9 cellular contexts compared by ENCODE assay signal in genomic region chr1:233025156-233025555, GRCh38.
DNase-seq lines count a peak whose midpoint lies in the region; ATAC-seq and TF ChIP-seq lines count a peak whose summit lies in the region.
"Had no signal": no experiment of that assay in that cellular context is flagged by ENCODE, and none has a peak within 500 bp of the region (broad histone marks: within the 10 kb centered on the region; RNA-seq: fewer than 3 reads in every experiment).

No MANE protein-coding gene starts in this region.

- no peaks in the 10 kb centered on the region for H3K4me1 ChIP-seq in adrenal gland (replicated peaks in 1 of 2)
- H3K4me1 ChIP-seq in aorta (ENCODE audit: control insufficient read depth in 1 of 2, insufficient read depth in 2 of 2, low read length in 2 of 2), result no peaks in the 10 kb centered on the region

- H3K27me3 Mint-ChIP-seq in activated CD4-positive, alpha-beta memory T cell treated with anti-CD3 and anti-CD28 coated beads, Interleukin-2, amount 10 ng/mL, durations not matched to agents 7 days and 5 days, result no peaks in the 10 kb centered on the region
- H3K27me3 Mint-ChIP-seq: activated B cell treated with CpG ODN at 0.5 μM for 24 hours had no signal

- no peaks in the 10 kb centered on the region for H3K27me3 ChIP-seq in adrenal gland
- no peaks in the 10 kb centered on the region for H3K27me3 ChIP-seq in kidney epithelial cell (ENCODE audit: control insufficient read depth, insufficient read depth, low read length)
- no peaks in the 10 kb centered on the region for H3K27me3 ChIP-seq in aorta (ENCODE audit: control insufficient read depth in 1 of 2, insufficient read depth in 2 of 2, low read length in 1 of 2)

- CTCF ChIA-PET in activated CD4-positive, alpha-beta memory T cell treated with anti-CD3 and anti-CD28 coated beads, Interleukin-2, amount 10 ng/mL, durations not matched to agents 7 days and 5 days (lab: Charles Lee), result no interaction called here

- peaks cover 4% of the 10 kb centered on the region for H3K4me1 Mint-ChIP-seq in activated CD4-positive, alpha-beta memory T cell treated with anti-CD3 and anti-CD28 coated beads, Interleukin-2, amount 10 ng/mL, durations not matched to agents 7 days and 5 days
- H3K4me1 Mint-ChIP-seq: activated B cell treated with CpG ODN at 0.5 μM for 24 hours had no signal

- no peak overlapping the region for H3K27ac Mint-ChIP-seq in activated CD4-positive, alpha-beta memory T cell treated with anti-CD3 and anti-CD28 coated beads, Interleukin-2, amount 10 ng/mL, durations not matched to agents 7 days and 5 days
- H3K27ac Mint-ChIP-seq: activated B cell treated with CpG ODN at 0.5 μM for 24 hours had no signal

- peaks cover 3% of the 10 kb centered on the region for H3K36me3 Mint-ChIP-seq in activated CD4-positive, alpha-beta memory T cell treated with anti-CD3 and anti-CD28 coated beads, Interleukin-2, amount 10 ng/mL, durations not matched to agents 7 days and 5 days (ENCODE audit: low read depth)

- H3K4me3 ChIP-seq in adrenal gland (no peak overlapping the region), kidney epithelial cell (ENCODE audit: low read depth, low read length) (no peak overlapping the region), aorta (ENCODE audit: low read length in 2 of 2) (no peak overlapping the region)

- H3K27ac ChIP-seq in adrenal gland (no peak overlapping the region), aorta (ENCODE audit: low read depth in 1 of 2, low read length in 2 of 2) (no peak overlapping the region)
- H3K27ac ChIP-seq: neutrophil had no signal

- no peak for TF ChIP-seq POLR2A in adrenal gland (IDR thresholded peaks at IDR 0.05)

- no peaks in the 10 kb centered on the region for H3K9me3 Mint-ChIP-seq in activated CD4-positive, alpha-beta memory T cell treated with anti-CD3 and anti-CD28 coated beads, Interleukin-2, amount 10 ng/mL, durations not matched to agents 7 days and 5 days
- H3K9me3 Mint-ChIP-seq: activated B cell treated with CpG ODN at 0.5 μM for 24 hours had no signal

- intact Hi-C loops in adrenal gland (cut with DNase I), result no loop called here
- intact Hi-C loops in aorta (cut with DNase I), result no loop called here

- 72 to 79% (median 77%) methylated on average over 9 to 12 of the region's 12 CpGs for WGBS in adrenal gland, 4 donors
- WGBS in aorta, 2 donors, result 83 to 86% methylated on average over 12 of the region's 12 CpGs

- H3K9me3 ChIP-seq in adrenal gland (replicated peaks in 1 of 3) (no peaks in the 10 kb centered on the region), aorta (ENCODE audit: control insufficient read depth, low read length) (no peaks in the 10 kb centered on the region)
- H3K9me3 ChIP-seq: neutrophil had no signal

- TF ChIP-seq CTCF in GM12873 (IDR thresholded peaks at IDR 0.05; ENCODE audit: insufficient read depth, low read depth, low read length, missing control alignments) (peak; percentile 54), adrenal gland (IDR thresholded peaks at IDR 0.05) (peak; percentile 26 to 61 (median 48)), kidney epithelial cell (IDR thresholded peaks at IDR 0.05; ENCODE audit: insufficient read depth, low read length, poor library complexity, severe bottlenecking) (peak; percentile 65)

- H3K36me3 ChIP-seq in adrenal gland (replicated peaks in 1 of 2) (no peaks in the 10 kb centered on the region), kidney epithelial cell (ENCODE audit: control insufficient read depth, insufficient read depth, low read length) (peaks cover 1% of the 10 kb centered on the region), aorta (ENCODE audit: control insufficient read depth in 1 of 2, insufficient read depth in 2 of 2, low read length in 1 of 2) (no peaks in the 10 kb centered on the region)
- H3K36me3 ChIP-seq: neutrophil had no signal

- no peak for ATAC-seq in aorta (ENCODE audit: low FRiP score)

- POLR2A ChIA-PET in activated CD4-positive, alpha-beta memory T cell treated with anti-CD3 and anti-CD28 coated beads, Interleukin-2, amount 10 ng/mL, durations not matched to agents 7 days and 5 days (lab: Charles Lee), result no interaction called here

- DNase-seq in MV-4-11 (lab: John Stamatoyannopoulos, UW) (peak; percentile 42), adrenal gland (peak; percentile 27 to 77 (median 58)), kidney epithelial cell (ENCODE audit: low read depth) (no peak), NCI-H1436 treated with DMSO at 0.1 percent for 48 hours (lab: John Stamatoyannopoulos, UW) (no peak), aorta (no peak)
- no peak for DNase-seq in activated CD4-positive, alpha-beta memory T cell treated with anti-CD3 and anti-CD28 coated beads, Interleukin-2, amount 10 ng/mL, durations not matched to agents 7 days and 5 days
- DNase-seq: activated B cell treated with CpG ODN at 0.5 μM for 24 hours had no signal

- no peak overlapping the region for H3K4me3 Mint-ChIP-seq in activated CD4-positive, alpha-beta memory T cell treated with anti-CD3 and anti-CD28 coated beads, Interleukin-2, amount 10 ng/mL, durations not matched to agents 7 days and 5 days
- H3K4me3 Mint-ChIP-seq: activated B cell treated with CpG ODN at 0.5 μM for 24 hours had no signal

Comparison
In these comparisons a context has a peak if more than half of its experiments do, and no peak if none do; other contexts are left out.
1. DNase-seq: peak in MV-4-11 (single experiment) and adrenal gland (7 of 7); none in kidney epithelial cell (single experiment), NCI-H1436 treated with DMSO at 0.1 percent for 48 hours (single experiment), aorta (0 of 2) and activated CD4-positive, alpha-beta memory T cell treated with anti-CD3 and anti-CD28 coated beads, Interleukin-2, amount 10 ng/mL, durations not matched to agents 7 days and 5 days (single experiment).
2. Peak in every context shown above with its lines, with median percentiles within 50 percentile points of each other: CTCF ChIP-seq.